ENCODE assay signal across 8 cellular contexts in the genomic region with DNA sequence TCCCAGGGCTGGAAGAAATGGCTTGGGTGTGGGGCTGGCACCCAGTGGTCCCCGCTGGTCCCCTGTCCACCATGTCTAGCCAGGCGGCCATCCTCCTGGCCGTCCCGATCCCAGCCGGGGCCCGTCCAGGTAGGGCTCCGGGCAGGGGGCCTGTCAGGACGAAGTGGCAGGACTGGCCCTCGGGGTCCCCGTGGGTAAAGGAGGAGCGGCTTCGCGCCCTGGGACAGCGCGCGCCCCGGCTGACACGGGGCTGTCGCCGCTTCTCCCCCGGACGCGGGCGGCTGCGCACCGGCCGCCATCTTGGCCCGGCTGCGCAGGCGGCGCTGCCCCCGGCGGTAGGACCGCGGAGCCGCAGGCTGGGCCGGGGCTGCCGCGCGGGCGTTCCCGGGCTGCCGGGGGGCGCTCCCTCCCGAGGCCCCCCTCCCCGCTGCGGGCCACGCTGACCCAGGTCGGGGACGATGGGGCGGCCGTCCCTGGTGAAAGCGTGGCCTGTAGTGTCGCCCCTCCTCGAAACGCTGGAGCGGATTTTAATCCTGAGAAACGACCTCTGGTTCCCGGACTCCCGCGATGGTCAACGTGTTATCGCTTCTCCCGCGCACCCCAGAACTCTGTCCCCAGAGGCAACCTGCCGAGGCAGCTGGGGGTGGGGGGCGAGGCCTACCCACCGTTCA.
A peak's percentile ranks its signal among the peaks of the same experiment; 100 is the strongest.
DNase-seq lines count a peak whose midpoint lies in the region; ATAC-seq, FAIRE-seq and TF ChIP-seq lines count a peak whose summit lies in the region.

No MANE protein-coding gene starts in this region.

- H2BK120ac ChIP-seq in H1 (replicated peaks; ENCODE audit: low read depth, low read length): peak overlapping the region; percentile 25

- no peak overlapping the region for H2AFZ ChIP-seq in H1 (ENCODE audit: low read length)

- POLR2A ChIA-PET in H1 (lab: Charles Lee; ENCODE audit: partially characterized antibody): interaction anchor here (0.9 to 20.0 kb wide), 10 partner anchors 8 to 149 kb away, joined by 3 to 509 read pairs (median 10); a partner anchor contains a TSS

- TF ChIP-seq EP300 in H1 (IDR thresholded peaks at IDR 0.05; ENCODE audit: borderline replicate concordance in 1 of 2, low read depth in 2 of 2, low read length in 2 of 2): no peak

- H3K27me3 ChIP-seq in H1 (replicated peaks in 1 of 4; ENCODE audit: control insufficient read depth in 3 of 4, extremely low read depth in 1 of 4, insufficient read depth in 3 of 4, low read length in 3 of 4): no peaks in the 10 kb centered on the region

- no peaks in the 10 kb centered on the region for H3K9me3 ChIP-seq in H1 (ENCODE audit: insufficient read depth in 2 of 2, low read depth in 1 of 2, low read length in 1 of 2)

- no peaks in the 10 kb centered on the region for H4K20me1 ChIP-seq in H1 (replicated peaks in 1 of 2; ENCODE audit: control insufficient read depth in 1 of 2, insufficient read depth in 2 of 2, low read length in 2 of 2)

- peaks cover 25% of the 10 kb centered on the region; the same call in 1 of the 2 replicates for H3K23me2 ChIP-seq in H1 (ENCODE audit: low read depth, low read length)

- TF ChIP-seq RAD21 in H1 (IDR thresholded peaks at IDR 0.05 in 1 of 2, conservative IDR thresholded peaks at IDR 0.05 in 1 of 2; ENCODE audit: low read depth in 2 of 2, low read length in 2 of 2): peak; percentile 10 to 35; a peak in 2 of 4 replicates

- peak overlapping the region; percentile 50 for H2BK12ac ChIP-seq in H1 (ENCODE audit: low read depth, low read length)

- H3K4me3 ChIP-seq in H1 (ENCODE audit: extremely low read depth in 1 of 4, insufficient read depth in 2 of 4, low read depth in 3 of 4, low read length in 4 of 4): peak overlapping the region; percentile 37 to 86 (median 62)
- peak overlapping the region; percentile 45 for H3K4me3 ChIP-seq in urinary bladder (ENCODE audit: low read depth, low read length)

- peak overlapping the region in 3 of 4 experiments; percentile 54 to 78 (median 66); a peak in 6 of 7 replicates for H3K9ac ChIP-seq in H1 (replicated peaks in 1 of 4; ENCODE audit: extremely low read depth in 1 of 4, low read depth in 3 of 4, low read length in 3 of 4)

- WGBS in H1 (ENCODE audit: extremely low coverage in 1 of 2, insufficient coverage in 1 of 2, insufficient read length in 1 of 2, insufficient replicate concordance in 2 of 2, low coverage in 1 of 2, low lambda C conversion rate in 2 of 2, missing lambda C conversion rate in 1 of 2), 2 experiments: 0% methylated on average over 6 of the region's 68 CpGs; no CpG with 5 or more reads in 1 of the 2 experiments
- 2% methylated on average over 67 of the region's 68 CpGs for WGBS in urinary bladder

- peak overlapping the region; percentile 5 for H3K18ac ChIP-seq in H1 (ENCODE audit: extremely low read depth, low read length)

- peak; percentile 23 for DNase-seq in activated gamma-delta T cell (lab: John Stamatoyannopoulos, UW)
- no peak for DNase-seq in activated gamma-delta T cell treated with Interleukin-2 at 50 U/mL for 16 hours
- peak; percentile 65 for DNase-seq in RPMI8226
- DNase-seq in H1 (ENCODE audit: low read depth in 1 of 2, low spot score in 2 of 2): peak in 1 of 2 experiments; percentile 63
- peak; percentile 25 for DNase-seq in midbrain (lab: John Stamatoyannopoulos, UW)
- DNase-seq in NK-92 treated with Interleukin-12 subunit alpha and Interleukin-12 subunit beta, amount 100 ng/mL, for 24 hours (lab: John Stamatoyannopoulos, UW): no peak

- CTCF ChIA-PET in H1 (lab: Charles Lee; ENCODE audit: partially characterized antibody): no interaction called here

- H4K91ac ChIP-seq in H1 (replicated peaks; ENCODE audit: insufficient read length, low read length): peak overlapping the region; percentile 98

- no peak for ATAC-seq in GM18517 (IDR thresholded peaks at IDR 0.05; ENCODE audit: unreplicated experiment)

- H3K14ac ChIP-seq in H1 (ENCODE audit: insufficient read length): no peak overlapping the region

- no peak for FAIRE-seq in H1 (lab: Jason Lieb, UNC)

- TF ChIP-seq POLR2A in H1 (IDR thresholded peaks at IDR 0.05; ENCODE audit: control extremely low read depth in 1 of 2, low read depth in 2 of 2, low read length in 2 of 2): no peak; a peak in 1 of 3 replicates

- peak overlapping the region; percentile 84 to 92 for H3K4me2 ChIP-seq in H1 (ENCODE audit: insufficient read depth in 1 of 2, low read depth in 2 of 2, low read length in 2 of 2)

- peaks cover 0 to 2% of the 10 kb centered on the region in 2 experiments; a peak in 1 of 4 replicates for H3K79me2 ChIP-seq in H1 (ENCODE audit: control insufficient read depth in 1 of 2, insufficient read depth in 2 of 2, low read length in 2 of 2)

- peak overlapping the region; percentile 95; the same call in 1 of the 2 replicates for H2BK5ac ChIP-seq in H1 (ENCODE audit: low read depth, low read length)

- peak overlapping the region; percentile 48; the same call in 1 of the 2 replicates for H2BK20ac ChIP-seq in H1 (ENCODE audit: low read length)

- H3K27ac ChIP-seq in H1 (ENCODE audit: low read depth, low read length) (peak overlapping the region; percentile 77; the same call in 1 of the 2 replicates), urinary bladder (ENCODE audit: low read depth) (no peak overlapping the region)

- H3K4me1 ChIP-seq in H1 (replicated peaks in 1 of 4; ENCODE audit: control insufficient read depth in 3 of 4, insufficient read depth in 4 of 4, low read length in 3 of 4) (peaks cover 0 to 7% (median 3%) of the 10 kb centered on the region in 4 experiments; a peak in 5 of 7 replicates), urinary bladder (ENCODE audit: insufficient read depth) (no peaks in the 10 kb centered on the region)

- H2AK5ac ChIP-seq in H1 (ENCODE audit: low read depth, low read length): no peak overlapping the region

- H4K5ac ChIP-seq in H1 (ENCODE audit: insufficient read length, low read depth, low read length): peak overlapping the region; percentile 67

- peak overlapping the region; percentile 13 for H3K4ac ChIP-seq in H1 (replicated peaks; ENCODE audit: insufficient read length, low read depth, low read length)

- peak overlapping the region; percentile 69 for H3K56ac ChIP-seq in H1 (replicated peaks; ENCODE audit: insufficient read length, low read depth, low read length)

- peak in 2 of 3 experiments; percentile 13 to 36; a peak in 3 of 4 replicates for TF ChIP-seq CTCF in H1 (IDR thresholded peaks at IDR 0.05; ENCODE audit: control extremely low read depth in 1 of 3, insufficient read depth in 1 of 3, low read depth in 1 of 3, low read length in 3 of 3)

- H4K8ac ChIP-seq in H1 (ENCODE audit: extremely low read depth, insufficient read depth, low read length): peak overlapping the region; percentile 95

- no peak overlapping the region for H2BK15ac ChIP-seq in H1 (ENCODE audit: low read length)

- H3K23ac ChIP-seq in H1 (ENCODE audit: insufficient read length): no peak overlapping the region

- no peaks in the 10 kb centered on the region for H3K79me1 ChIP-seq in H1 (ENCODE audit: low read depth, low read length)

- H3K36me3 ChIP-seq in H1 (ENCODE audit: control insufficient read depth in 2 of 4, insufficient read depth in 4 of 4, low read length in 3 of 4) (no peaks in the 10 kb centered on the region), urinary bladder (ENCODE audit: insufficient read depth) (no peaks in the 10 kb centered on the region)

TF ChIP-seq in H1, 55 proteins besides CTCF, POLR2A, EP300 and RAD21:
- no peak for TF ChIP-seq CHD1 (IDR thresholded peaks at IDR 0.05; ENCODE audit: low read depth, low read length)
- 0 out of 4 replicates have a peak, but pooled peaks of 1 of the 2 experiments have one; percentile 2 for TF ChIP-seq HDAC2 (IDR thresholded peaks at IDR 0.05; ENCODE audit: borderline replicate concordance in 1 of 2, low read depth in 2 of 2, low read length in 2 of 2)
- no peak for TF ChIP-seq ZNF274 (IDR thresholded peaks at IDR 0.05; ENCODE audit: borderline replicate concordance, extremely low read depth, low read length)
- TF ChIP-seq, protein P1, sequence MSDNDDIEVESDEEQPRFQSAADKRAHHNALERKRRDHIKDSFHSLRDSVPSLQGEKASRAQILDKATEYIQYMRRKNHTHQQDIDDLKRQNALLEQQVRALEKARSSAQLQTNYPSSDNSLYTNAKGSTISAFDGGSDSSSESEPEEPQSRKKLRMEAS (IDR thresholded peaks at IDR 0.05): 0 out of 2 replicates have a peak, but pooled peaks have one; percentile 38
- TF ChIP-seq SRF (IDR thresholded peaks at IDR 0.05; ENCODE audit: low read depth, low read length): no peak
- TF ChIP-seq GABPA (IDR thresholded peaks at IDR 0.05; ENCODE audit: borderline replicate concordance, insufficient read depth, low read length): no peak
- TF ChIP-seq TAF7 (optimal IDR thresholded peaks at IDR 0.05; ENCODE audit: borderline replicate concordance, low read depth, low read length): peak; percentile 42
- TF ChIP-seq, protein P2, sequence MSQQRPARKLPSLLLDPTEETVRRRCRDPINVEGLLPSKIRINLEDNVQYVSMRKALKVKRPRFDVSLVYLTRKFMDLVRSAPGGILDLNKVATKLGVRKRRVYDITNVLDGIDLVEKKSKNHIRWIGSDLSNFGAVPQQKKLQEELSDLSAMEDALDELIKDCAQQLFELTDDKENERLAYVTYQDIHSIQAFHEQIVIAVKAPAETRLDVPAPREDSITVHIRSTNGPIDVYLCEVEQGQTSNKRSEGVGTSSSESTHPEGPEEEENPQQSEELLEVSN (IDR thresholded peaks at IDR 0.05): peak; percentile 45
- TF ChIP-seq POLR2AphosphoS5 (IDR thresholded peaks at IDR 0.05; ENCODE audit: low read depth, low read length): no peak
- TF ChIP-seq YY1 (IDR thresholded peaks at IDR 0.05; ENCODE audit: low read depth, low read length): peak; percentile 92
- peak; percentile 64 for TF ChIP-seq TAF1 (IDR thresholded peaks at IDR 0.05; ENCODE audit: low read depth, low read length)
- 0 out of 2 replicates have a peak, but pooled peaks have one; percentile 14 for TF ChIP-seq NRF1 (IDR thresholded peaks at IDR 0.05; ENCODE audit: low read depth, low read length)

Comparison
In these comparisons a context has a peak if more than half of its experiments do, and no peak if none do; other contexts are left out.
1. DNase-seq: peak in activated gamma-delta T cell (single experiment), RPMI8226 (single experiment) and midbrain (single experiment); none in activated gamma-delta T cell treated with Interleukin-2 at 50 U/mL for 16 hours (single experiment) and NK-92 treated with Interleukin-12 subunit alpha and Interleukin-12 subunit beta, amount 100 ng/mL, for 24 hours (single experiment).